In the genomic region with DNA sequence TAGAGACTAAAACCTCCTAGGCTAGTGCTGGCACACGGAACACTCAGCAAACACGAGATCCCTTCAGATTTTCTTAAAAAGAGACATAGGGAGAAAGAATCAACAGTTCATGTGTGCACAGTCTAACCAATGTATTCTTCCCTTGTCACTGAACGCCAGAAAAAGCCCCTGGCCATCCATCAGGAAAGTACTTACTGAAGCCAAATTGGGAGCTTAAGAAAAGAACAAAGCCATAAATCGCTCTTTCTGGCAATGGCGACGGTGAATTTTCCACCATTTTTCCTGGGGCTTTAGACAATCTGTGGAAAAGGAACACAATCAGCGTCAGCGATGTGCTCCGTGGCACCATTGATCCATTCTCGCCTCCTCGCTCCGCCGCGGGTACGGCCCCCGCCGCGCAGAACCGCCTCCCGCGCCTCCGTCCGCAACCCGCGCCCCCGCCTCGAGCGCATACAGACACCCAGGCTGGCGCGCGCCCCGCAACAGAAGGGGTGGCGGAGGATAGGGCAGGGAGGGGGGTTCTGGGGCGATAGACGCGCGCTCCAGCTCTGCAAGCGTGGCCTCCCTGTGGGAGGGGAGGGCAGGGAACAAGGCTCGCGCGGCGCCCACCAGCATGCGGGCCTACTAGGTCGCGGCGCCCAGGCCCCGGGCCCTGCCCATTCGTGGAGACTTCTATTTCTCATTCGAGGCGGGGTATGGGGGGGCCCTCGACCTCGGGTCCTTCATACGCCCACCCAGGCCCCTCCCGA, we compare ENCODE assay signal across 8 cellular contexts. TPM values are rescaled to one million over a fixed set of nuclear protein-coding genes. Genes with fewer than 3 reads are reported as not detected.
DNase-seq lines count a peak whose midpoint lies in the region; ATAC-seq, FAIRE-seq and TF ChIP-seq lines count a peak whose summit lies in the region.

No MANE protein-coding gene starts in this region.

- H3K79me1 ChIP-seq in H1 (ENCODE audit: low read depth, low read length): peaks cover 5% of the 10 kb centered on the region; the same call in 1 of the 2 replicates

- H3K14ac ChIP-seq in H1 (ENCODE audit: insufficient read length): peak overlapping the region; percentile 29

- WGBS in H1 (ENCODE audit: extremely low coverage in 1 of 2, insufficient coverage in 1 of 2, insufficient read length in 1 of 2, insufficient replicate concordance in 2 of 2, low coverage in 1 of 2, low lambda C conversion rate in 2 of 2, missing lambda C conversion rate in 1 of 2), 2 experiments: 12% methylated on average over 11 of the region's 54 CpGs; no CpG with 5 or more reads in 1 of the 2 experiments

- peaks cover 0 to 22% of the 10 kb centered on the region in 2 experiments; a peak in 2 of 4 replicates for H3K79me2 ChIP-seq in H1 (ENCODE audit: control insufficient read depth in 1 of 2, insufficient read depth in 2 of 2, low read length in 2 of 2)

- FAIRE-seq in H1 (lab: Jason Lieb, UNC): no peak

- peak; percentile 59 for DNase-seq in activated T-cell treated with anti-CD3 and anti-CD28 coated beads for 4 hours
- DNase-seq in activated T-cell treated with anti-CD3 and anti-CD28 coated beads, Interleukin-2, amount 50 U/mL, for 1 hour: no peak
- DNase-seq in NCI-H1930 (lab: John Stamatoyannopoulos, UW): peak; percentile 69 to 70
- peak; percentile 56 for DNase-seq in WTC11 (ENCODE audit: low spot score)
- DNase-seq in H1 (ENCODE audit: low read depth in 1 of 2, low spot score in 2 of 2): no peak
- DNase-seq in memory B cell (ENCODE audit: low spot score in 2 of 2): no peak
- no peak for DNase-seq in stimulated activated effector memory CD8-positive, alpha-beta T cell treated with anti-CD3 and anti-CD28 coated beads, Interleukin-12 subunit alpha, Interleukin-12 subunit beta, amount 100 ng/mL, for 72 hours (ENCODE audit: low spot score in 2 of 2)

- no peak overlapping the region for H2BK20ac ChIP-seq in H1 (ENCODE audit: low read length)

- peak overlapping the region; percentile 79 to 99 for H3K4me2 ChIP-seq in H1 (ENCODE audit: insufficient read depth in 1 of 2, low read depth in 2 of 2, low read length in 2 of 2)

- peaks cover 3 to 7% of the 10 kb centered on the region in 2 experiments for H4K20me1 ChIP-seq in H1 (replicated peaks in 1 of 2; ENCODE audit: control insufficient read depth in 1 of 2, insufficient read depth in 2 of 2, low read length in 2 of 2)

- H3K18ac ChIP-seq in H1 (ENCODE audit: extremely low read depth, low read length): peak overlapping the region; percentile 78

- H2BK120ac ChIP-seq in H1 (replicated peaks; ENCODE audit: low read depth, low read length): no peak overlapping the region

- CTCF ChIA-PET in WTC11 (lab: Charles Lee): no interaction called here
- CTCF ChIA-PET in H1 (lab: Charles Lee; ENCODE audit: partially characterized antibody): no interaction called here

- no peaks in the 10 kb centered on the region; a peak in 1 of 8 replicates for H3K36me3 ChIP-seq in H1 (ENCODE audit: control insufficient read depth in 2 of 4, insufficient read depth in 4 of 4, low read length in 3 of 4)

- H3K27ac Mint-ChIP-seq in WTC11 (peak overlapping the region; percentile 9; the same call in 1 of the 2 replicates), memory B cell (peak overlapping the region; percentile 95)
- H3K27ac Mint-ChIP-seq in stimulated activated effector memory CD8-positive, alpha-beta T cell treated with anti-CD3 and anti-CD28 coated beads, Interleukin-12 subunit alpha, Interleukin-12 subunit beta, amount 100 ng/mL, for 72 hours: peak overlapping the region; percentile 95

- H3K4me3 Mint-ChIP-seq in WTC11 (peak overlapping the region; percentile 62), memory B cell (peak overlapping the region; percentile 86)
- H3K4me3 Mint-ChIP-seq in stimulated activated effector memory CD8-positive, alpha-beta T cell treated with anti-CD3 and anti-CD28 coated beads, Interleukin-12 subunit alpha, Interleukin-12 subunit beta, amount 100 ng/mL, for 72 hours: peak overlapping the region; percentile 95

- H3K4me1 Mint-ChIP-seq in WTC11 (peaks cover 17% of the 10 kb centered on the region), memory B cell (peaks cover 21% of the 10 kb centered on the region)
- peaks cover 42% of the 10 kb centered on the region for H3K4me1 Mint-ChIP-seq in stimulated activated effector memory CD8-positive, alpha-beta T cell treated with anti-CD3 and anti-CD28 coated beads, Interleukin-12 subunit alpha, Interleukin-12 subunit beta, amount 100 ng/mL, for 72 hours

- peak overlapping the region; percentile 82 for H3K27ac ChIP-seq in H1 (ENCODE audit: low read depth, low read length)

- H2AFZ ChIP-seq in H1 (ENCODE audit: low read length): peak overlapping the region; percentile 86

- peaks cover 14% of the 10 kb centered on the region for H3K36me3 Mint-ChIP-seq in WTC11
- H3K36me3 Mint-ChIP-seq in memory B cell: peaks cover 16% of the 10 kb centered on the region
- peaks cover 62% of the 10 kb centered on the region for H3K36me3 Mint-ChIP-seq in stimulated activated effector memory CD8-positive, alpha-beta T cell treated with anti-CD3 and anti-CD28 coated beads, Interleukin-12 subunit alpha, Interleukin-12 subunit beta, amount 100 ng/mL, for 72 hours

- ATAC-seq in HG02840 (IDR thresholded peaks at IDR 0.05; ENCODE audit: low FRiP score, unreplicated experiment): peak; percentile 38
- ATAC-seq in WTC11: peak; percentile 47
- peak; percentile 27 for ATAC-seq in memory B cell (ENCODE audit: low read depth)
- ATAC-seq in stimulated activated effector memory CD8-positive, alpha-beta T cell treated with anti-CD3 and anti-CD28 coated beads, Interleukin-12 subunit alpha, Interleukin-12 subunit beta, amount 100 ng/mL, for 72 hours: peak; percentile 77

- peaks cover 12% of the 10 kb centered on the region for H3K23me2 ChIP-seq in H1 (ENCODE audit: low read depth, low read length)

- TF ChIP-seq CTCF in WTC11 (IDR thresholded peaks at IDR 0.05) (no peak), H1 (IDR thresholded peaks at IDR 0.05; ENCODE audit: control extremely low read depth in 1 of 3, insufficient read depth in 1 of 3, low read depth in 1 of 3, low read length in 3 of 3) (no peak)

- H3K9me3 Mint-ChIP-seq in WTC11 (peaks cover 5% of the 10 kb centered on the region), memory B cell (no peaks in the 10 kb centered on the region)
- no peaks in the 10 kb centered on the region for H3K9me3 Mint-ChIP-seq in stimulated activated effector memory CD8-positive, alpha-beta T cell treated with anti-CD3 and anti-CD28 coated beads, Interleukin-12 subunit alpha, Interleukin-12 subunit beta, amount 100 ng/mL, for 72 hours

- H4K5ac ChIP-seq in H1 (ENCODE audit: insufficient read length, low read depth, low read length): peak overlapping the region; percentile 86

- peak overlapping the region; percentile 65 for H3K56ac ChIP-seq in H1 (replicated peaks; ENCODE audit: insufficient read length, low read depth, low read length)

- H3K27me3 ChIP-seq in H1 (replicated peaks in 1 of 4; ENCODE audit: control insufficient read depth in 3 of 4, extremely low read depth in 1 of 4, insufficient read depth in 3 of 4, low read length in 3 of 4): peaks cover 3 to 22% (median 17%) of the 10 kb centered on the region in 4 experiments; a peak in 6 of 7 replicates

- H2BK15ac ChIP-seq in H1 (ENCODE audit: low read length): 0 out of 2 replicates have a peak overlapping the region, but pooled peaks have one; percentile 14

- H4K8ac ChIP-seq in H1 (ENCODE audit: extremely low read depth, insufficient read depth, low read length): peak overlapping the region; percentile 94

- H2AK5ac ChIP-seq in H1 (ENCODE audit: low read depth, low read length): no peak overlapping the region

- peak overlapping the region; percentile 14 for H3K4ac ChIP-seq in H1 (replicated peaks; ENCODE audit: insufficient read length, low read depth, low read length)

- H3K9me3 ChIP-seq in H1 (ENCODE audit: insufficient read depth in 2 of 2, low read depth in 1 of 2, low read length in 1 of 2): no peaks in the 10 kb centered on the region

- peak in 1 of 2 experiments; percentile 78; a peak in 2 of 3 replicates for TF ChIP-seq POLR2A in H1 (IDR thresholded peaks at IDR 0.05; ENCODE audit: control extremely low read depth in 1 of 2, low read depth in 2 of 2, low read length in 2 of 2)

- peak overlapping the region; percentile 70 to 86 (median 73) for H3K9ac ChIP-seq in H1 (replicated peaks in 1 of 4; ENCODE audit: extremely low read depth in 1 of 4, low read depth in 3 of 4, low read length in 3 of 4)

- peak overlapping the region; percentile 52; the same call in 1 of the 2 replicates for H2BK5ac ChIP-seq in H1 (ENCODE audit: low read depth, low read length)

- no peak for TF ChIP-seq EP300 in H1 (IDR thresholded peaks at IDR 0.05; ENCODE audit: borderline replicate concordance in 1 of 2, low read depth in 2 of 2, low read length in 2 of 2)

- POLR2A ChIA-PET in WTC11 (lab: Charles Lee) (interaction anchor here (0.5 to 0.6 kb wide), 2 partner anchors 67 to 115 kb away, joined by 3 read pairs; no protein-coding TSS in a partner anchor), H1 (lab: Charles Lee; ENCODE audit: partially characterized antibody) (interaction anchor here (0.6 to 1.3 kb wide), 9 partner anchors 18 to 362 kb away, joined by 3 to 7 read pairs (median 4); a partner anchor contains a TSS)

- peaks cover 44% of the 10 kb centered on the region for H3K27me3 Mint-ChIP-seq in WTC11 (ENCODE audit: low read depth)
- H3K27me3 Mint-ChIP-seq in memory B cell: no peaks in the 10 kb centered on the region

- H3K4me1 ChIP-seq in H1 (replicated peaks in 1 of 4; ENCODE audit: control insufficient read depth in 3 of 4, insufficient read depth in 4 of 4, low read length in 3 of 4): peaks cover 3 to 11% (median 8%) of the 10 kb centered on the region in 4 experiments

- H4K91ac ChIP-seq in H1 (replicated peaks; ENCODE audit: insufficient read length, low read length): peak overlapping the region; percentile 68

- peak overlapping the region; percentile 35 to 70 (median 56) for H3K4me3 ChIP-seq in H1 (ENCODE audit: extremely low read depth in 1 of 4, insufficient read depth in 2 of 4, low read depth in 3 of 4, low read length in 4 of 4)

- no peak for TF ChIP-seq RAD21 in H1 (IDR thresholded peaks at IDR 0.05 in 1 of 2, conservative IDR thresholded peaks at IDR 0.05 in 1 of 2; ENCODE audit: low read depth in 2 of 2, low read length in 2 of 2)

- peak overlapping the region; percentile 21; the same call in 1 of the 2 replicates for H2BK12ac ChIP-seq in H1 (ENCODE audit: low read depth, low read length)

- H3K23ac ChIP-seq in H1 (ENCODE audit: insufficient read length): no peak overlapping the region

RNA-seq across cellular contexts. Expression of a gene that starts 0.5 kb away (rescaled TPM):
- 10.9 to 17.0 TPM (median 16.2 TPM) in 3 replicates for total RNA-seq in WTC11 (2021)
- total RNA-seq in H1 (2021; fragmentation: NEBNext Ultra II Directional; extraction: Animal tissue kit (Norgen Biotek cat#: 25700)): 11.3 and 12.9 TPM in 2 replicates
- polyA plus RNA-seq in H1 (2011; rRNA removed): 10.2 and 18.0 TPM in 2 replicates
- 13.6 TPM for polyA plus RNA-seq in H1 (2011; cell fraction: cytosol; rRNA removed)
- polyA plus RNA-seq in H1 (2011; cell fraction: nucleus; rRNA removed): 7.7 TPM
- polyA plus RNA-seq in H1 (2012, experiment 1 of 2): 7.8 to 10.5 TPM (median 8.6 TPM) in 4 replicates
- 13.1 TPM for polyA plus RNA-seq in H1 (2012, experiment 2 of 2)
- polyA plus RNA-seq in H1 (2013, experiment 1 of 2): 19.8 TPM
- polyA plus RNA-seq in H1 (2013, experiment 2 of 2): 20.2 TPM
- polyA minus RNA-seq in H1 (2011; rRNA and poly(A)+ RNA removed): 3.0 and 3.6 TPM in 2 replicates
- 4.0 TPM for polyA minus RNA-seq in H1 (2011; cell fraction: cytosol; rRNA and poly(A)+ RNA removed)
- 9.8 TPM for polyA minus RNA-seq in H1 (2011; cell fraction: nucleus; rRNA and poly(A)+ RNA removed)

RNA-seq across cellular contexts. Expression of a gene that starts 0.6 kb away (rescaled TPM):
- 27.8 to 29.2 TPM (median 29.0 TPM) in 3 replicates for total RNA-seq in WTC11 (2021)
- total RNA-seq in H1 (2021; fragmentation: NEBNext Ultra II Directional; extraction: Animal tissue kit (Norgen Biotek cat#: 25700)): 36.2 and 39.8 TPM in 2 replicates
- polyA plus RNA-seq in H1 (2011; rRNA removed): 6.5 and 11.0 TPM in 2 replicates
- polyA plus RNA-seq in H1 (2011; cell fraction: cytosol; rRNA removed): 9.7 TPM
- polyA plus RNA-seq in H1 (2011; cell fraction: nucleus; rRNA removed): 65.0 TPM
- 21.2 to 24.7 TPM (median 22.9 TPM) in 4 replicates for polyA plus RNA-seq in H1 (2012, experiment 1 of 2)
- polyA plus RNA-seq in H1 (2012, experiment 2 of 2): 1.8 TPM
- 53.8 TPM for polyA plus RNA-seq in H1 (2013, experiment 1 of 2)
- 44.3 TPM for polyA plus RNA-seq in H1 (2013, experiment 2 of 2)
- 21.6 and 47.9 TPM in 2 replicates for polyA minus RNA-seq in H1 (2011; rRNA and poly(A)+ RNA removed)
- polyA minus RNA-seq in H1 (2011; cell fraction: cytosol; rRNA and poly(A)+ RNA removed): 20.0 TPM
- 121 TPM for polyA minus RNA-seq in H1 (2011; cell fraction: nucleus; rRNA and poly(A)+ RNA removed)

Comparison
In these comparisons a context has a peak if more than half of its experiments do, and no peak if none do; other contexts are left out.
1. DNase-seq: peak in activated T-cell treated with anti-CD3 and anti-CD28 coated beads for 4 hours (single experiment), NCI-H1930 (2 of 2) and WTC11 (single experiment); none in activated T-cell treated with anti-CD3 and anti-CD28 coated beads, Interleukin-2, amount 50 U/mL, for 1 hour (single experiment), H1 (0 of 2), memory B cell (0 of 2) and stimulated activated effector memory CD8-positive, alpha-beta T cell treated with anti-CD3 and anti-CD28 coated beads, Interleukin-12 subunit alpha, Interleukin-12 subunit beta, amount 100 ng/mL, for 72 hours (0 of 2).
2. ATAC-seq: peak in every context shown above with its lines; median percentile 77 in stimulated activated effector memory CD8-positive, alpha-beta T cell treated with anti-CD3 and anti-CD28 coated beads, Interleukin-12 subunit alpha, Interleukin-12 subunit beta, amount 100 ng/mL, for 72 hours; 47 in WTC11; 38 in HG02840; 27 in memory B cell.
3. H3K27ac Mint-ChIP-seq: peak in every context shown above with its lines; median percentile 95 in memory B cell; 95 in stimulated activated effector memory CD8-positive, alpha-beta T cell treated with anti-CD3 and anti-CD28 coated beads, Interleukin-12 subunit alpha, Interleukin-12 subunit beta, amount 100 ng/mL, for 72 hours; 9 in WTC11.
4. Peak in every context shown above with its lines, with median percentiles within 50 percentile points of each other: H3K4me3 Mint-ChIP-seq.